Comparison of ENCODE assay signal across 17 cellular contexts in genomic region chr10:12539350-12540164, GRCh38.
A peak's percentile ranks its signal among the peaks of the same experiment; 100 is the strongest.
DNase-seq lines count a peak whose midpoint lies in the region; ATAC-seq lines count a peak whose summit lies in the region.
"Had no signal": no experiment of that assay in that cellular context is flagged by ENCODE, and none has a peak within 500 bp of the region (broad histone marks: within the 10 kb centered on the region; RNA-seq: fewer than 3 reads in every experiment).

No MANE protein-coding gene starts in this region.

- H3K4me1 Mint-ChIP-seq in naive thymus-derived CD8-positive, alpha-beta T cell: peaks cover 23 to 41% (median 28%) of the 10 kb centered on the region in 4 donors
- H3K4me1 Mint-ChIP-seq in activated CD8-positive, alpha-beta T cell treated with anti-CD3 and anti-CD28 coated beads, Interleukin-2, amount 10 ng/mL, durations not matched to agents 7 days and 5 days (ENCODE audit: low read depth): peaks cover 12% of the 10 kb centered on the region

- DNase-seq in DMS79 treated with DMSO at 0.1 percent for 48 hours (lab: John Stamatoyannopoulos, UW) (peak; percentile 36), DMS79 (lab: John Stamatoyannopoulos, UW) (no peak), NCI-H146 (lab: John Stamatoyannopoulos, UW) (peak; percentile 53), cerebellum (ENCODE audit: low spot score) (peak; percentile 19), posterior cingulate gyrus (no peak), germinal center (ENCODE audit: low spot score) (no peak)
- no peak for DNase-seq in naive thymus-derived CD8-positive, alpha-beta T cell
- DNase-seq in activated CD8-positive, alpha-beta T cell treated with anti-CD3 and anti-CD28 coated beads, Interleukin-2, amount 10 ng/mL, durations not matched to agents 7 days and 5 days: no peak
- DNase-seq: activated CD4-positive, alpha-beta T cell treated with anti-CD3 and anti-CD28 coated beads, Interleukin-2, amount 10 ng/mL, durations not matched to agents 24 days and 14 days; activated T-cell treated with anti-CD3 and anti-CD28 coated beads, Interleukin-2, amount 50 U/mL, for 1 hour; CD4-positive, alpha-beta T cell; effector memory CD4-positive, alpha-beta T cell; H9; T1000; upper lobe of left lung had no signal

- POLR2A ChIA-PET in naive thymus-derived CD8-positive, alpha-beta T cell (lab: Charles Lee): no interaction called here
- POLR2A ChIA-PET in activated CD8-positive, alpha-beta T cell treated with anti-CD3 and anti-CD28 coated beads, Interleukin-2, amount 10 ng/mL, durations not matched to agents 7 days and 5 days (lab: Charles Lee): no interaction called here

- H3K4me3 Mint-ChIP-seq in naive thymus-derived CD8-positive, alpha-beta T cell: no peak overlapping the region
- H3K4me3 Mint-ChIP-seq in activated CD8-positive, alpha-beta T cell treated with anti-CD3 and anti-CD28 coated beads, Interleukin-2, amount 10 ng/mL, durations not matched to agents 7 days and 5 days: no peak overlapping the region
- H3K4me3 Mint-ChIP-seq: activated CD4-positive, alpha-beta T cell treated with anti-CD3 and anti-CD28 coated beads, Interleukin-2, amount 10 ng/mL, durations not matched to agents 24 days and 14 days; activated naive CD4-positive, alpha-beta T cell treated with anti-CD3 and anti-CD28 coated beads, Interleukin-2, amount 50 U/mL, for 24 hours; CD4-positive, alpha-beta T cell; H9 had no signal

- H3K27me3 Mint-ChIP-seq in naive thymus-derived CD8-positive, alpha-beta T cell: no peaks in the 10 kb centered on the region
- no peaks in the 10 kb centered on the region for H3K27me3 Mint-ChIP-seq in activated CD8-positive, alpha-beta T cell treated with anti-CD3 and anti-CD28 coated beads, Interleukin-2, amount 10 ng/mL, durations not matched to agents 7 days and 5 days (ENCODE audit: low read depth)
- H3K27me3 Mint-ChIP-seq: activated CD4-positive, alpha-beta T cell treated with anti-CD3 and anti-CD28 coated beads, Interleukin-2, amount 10 ng/mL, durations not matched to agents 24 days and 14 days; activated naive CD4-positive, alpha-beta T cell treated with anti-CD3 and anti-CD28 coated beads, Interleukin-2, amount 50 U/mL, for 24 hours; CD4-positive, alpha-beta T cell had no signal

- peaks cover 0 to 5% (median 0%) of the 10 kb centered on the region in 3 donors for H3K36me3 Mint-ChIP-seq in naive thymus-derived CD8-positive, alpha-beta T cell
- H3K36me3 Mint-ChIP-seq in activated CD8-positive, alpha-beta T cell treated with anti-CD3 and anti-CD28 coated beads, Interleukin-2, amount 10 ng/mL, durations not matched to agents 7 days and 5 days (ENCODE audit: low read depth): no peaks in the 10 kb centered on the region

- H3K27ac Mint-ChIP-seq in naive thymus-derived CD8-positive, alpha-beta T cell: peak overlapping the region in 6 of 10 donors; percentile 5 to 55 (median 37)
- no peak overlapping the region for H3K27ac Mint-ChIP-seq in activated CD8-positive, alpha-beta T cell treated with anti-CD3 and anti-CD28 coated beads, Interleukin-2, amount 10 ng/mL, durations not matched to agents 7 days and 5 days
- H3K27ac Mint-ChIP-seq: activated CD4-positive, alpha-beta T cell treated with anti-CD3 and anti-CD28 coated beads, Interleukin-2, amount 10 ng/mL, durations not matched to agents 24 days and 14 days; activated naive CD4-positive, alpha-beta T cell treated with anti-CD3 and anti-CD28 coated beads, Interleukin-2, amount 50 U/mL, for 24 hours; H9 had no signal

- ATAC-seq in naive thymus-derived CD8-positive, alpha-beta T cell: no peak
- no peak for ATAC-seq in activated CD8-positive, alpha-beta T cell treated with anti-CD3 and anti-CD28 coated beads, Interleukin-2, amount 10 ng/mL, durations not matched to agents 7 days and 5 days
- ATAC-seq: A549 had no signal

- intact Hi-C loops in posterior cingulate gyrus (cut with DNase I): no loop called here

- CTCF ChIA-PET in activated CD8-positive, alpha-beta T cell treated with anti-CD3 and anti-CD28 coated beads, Interleukin-2, amount 10 ng/mL, durations not matched to agents 7 days and 5 days (lab: Charles Lee): no interaction called here

- H3K9me3 Mint-ChIP-seq in naive thymus-derived CD8-positive, alpha-beta T cell: no peaks in the 10 kb centered on the region
- H3K9me3 Mint-ChIP-seq in activated CD8-positive, alpha-beta T cell treated with anti-CD3 and anti-CD28 coated beads, Interleukin-2, amount 10 ng/mL, durations not matched to agents 7 days and 5 days (ENCODE audit: insufficient read depth): no peaks in the 10 kb centered on the region
- H3K9me3 Mint-ChIP-seq: activated CD4-positive, alpha-beta T cell treated with anti-CD3 and anti-CD28 coated beads, Interleukin-2, amount 10 ng/mL, durations not matched to agents 24 days and 14 days; activated naive CD4-positive, alpha-beta T cell treated with anti-CD3 and anti-CD28 coated beads, Interleukin-2, amount 50 U/mL, for 24 hours; CD4-positive, alpha-beta T cell; H9 had no signal

Comparison
In these comparisons a context has a peak if more than half of its experiments do, and no peak if none do; other contexts are left out.
1. DNase-seq: peak in DMS79 treated with DMSO at 0.1 percent for 48 hours (single experiment), NCI-H146 (single experiment) and cerebellum (single experiment); none in DMS79 (single experiment), naive thymus-derived CD8-positive, alpha-beta T cell (0 of 10), activated CD8-positive, alpha-beta T cell treated with anti-CD3 and anti-CD28 coated beads, Interleukin-2, amount 10 ng/mL, durations not matched to agents 7 days and 5 days (single experiment), posterior cingulate gyrus (0 of 10) and germinal center (single experiment).